12 cellular contexts compared by ENCODE assay signal in genomic region chr9:37944671-37945481, GRCh38. TPM values are rescaled to one million over a fixed set of nuclear protein-coding genes. Genes with fewer than 3 reads are reported as not detected.
DNase-seq lines count a peak whose midpoint lies in the region; ATAC-seq, FAIRE-seq and TF ChIP-seq lines count a peak whose summit lies in the region.
"Had no signal": no experiment of that assay in that cellular context is flagged by ENCODE, and none has a peak within 500 bp of the region (broad histone marks: within the 10 kb centered on the region; RNA-seq: fewer than 3 reads in every experiment).

No MANE protein-coding gene starts in this region.

- H2BK120ac ChIP-seq in H1 (replicated peaks; ENCODE audit: low read depth, low read length) = no peak overlapping the region

- H3K23ac ChIP-seq in H1 (ENCODE audit: insufficient read length) = no peak overlapping the region

- no peak overlapping the region; a peak in 1 of 4 replicates for H3K4me2 ChIP-seq in H1 (ENCODE audit: insufficient read depth in 1 of 2, low read depth in 2 of 2, low read length in 2 of 2)

- WGBS in H1 (ENCODE audit: extremely low coverage in 1 of 2, insufficient coverage in 1 of 2, insufficient read length in 1 of 2, insufficient replicate concordance in 2 of 2, low coverage in 1 of 2, low lambda C conversion rate in 2 of 2, missing lambda C conversion rate in 1 of 2), 2 experiments = 87% methylated on average over 9 of the region's 9 CpGs; no CpG with 5 or more reads in 1 of the 2 experiments

- DNase-seq in AG10803 (ENCODE audit: low read depth) (peak; percentile 53), MG63 (peak; percentile 83), H1 (ENCODE audit: low read depth in 1 of 2, low spot score in 2 of 2) (peak in 1 of 2 experiments; percentile 39), mucosa of gallbladder (ENCODE audit: low spot score) (peak; percentile 41), GM19239 (ENCODE audit: insufficient read length, low spot score) (no peak)
- DNase-seq in stimulated activated CD4-positive, alpha-beta T cell treated with anti-CD3 and anti-CD28 coated beads, Interleukin-4, amount 100 ng/mL, for 4 hours = no peak
- DNase-seq: activated CD4-positive, alpha-beta T cell treated with anti-CD3 and anti-CD28 coated beads, Interleukin-2, amount 50 U/mL, for 1 hour; dermis blood vessel endothelial cell; NCI-H524 treated with DMSO at 0.1 percent for 48 hours had no signal

- no peak overlapping the region for H2AK5ac ChIP-seq in H1 (ENCODE audit: low read depth, low read length)

- H3K4me3 ChIP-seq in AG10803 (ENCODE audit: low read length) (no peak overlapping the region), MG63 (no peak overlapping the region), H1 (ENCODE audit: extremely low read depth in 1 of 4, insufficient read depth in 2 of 4, low read depth in 3 of 4, low read length in 4 of 4) (no peak overlapping the region)

- no peak overlapping the region for H2AFZ ChIP-seq in H1 (ENCODE audit: low read length)

- H4K5ac ChIP-seq in H1 (ENCODE audit: insufficient read length, low read depth, low read length) = no peak overlapping the region

- no peak overlapping the region; the same call in 1 of the 2 replicates for H2BK20ac ChIP-seq in H1 (ENCODE audit: low read length)

- no peak overlapping the region for H3K9ac ChIP-seq in H1 (replicated peaks in 1 of 4; ENCODE audit: extremely low read depth in 1 of 4, low read depth in 3 of 4, low read length in 3 of 4)

- H3K27me3 ChIP-seq in MG63 = no peaks in the 10 kb centered on the region
- no peaks in the 10 kb centered on the region for H3K27me3 ChIP-seq in H1 (replicated peaks in 1 of 4; ENCODE audit: control insufficient read depth in 3 of 4, extremely low read depth in 1 of 4, insufficient read depth in 3 of 4, low read length in 3 of 4)
- H3K27me3 ChIP-seq: BE2C had no signal

- POLR2A ChIA-PET in H1 (lab: Charles Lee; ENCODE audit: partially characterized antibody) = interaction anchor here (0.6 to 1.0 kb wide), 4 partner anchors 31 to 127 kb away, joined by 3 to 4 read pairs (median 3); no protein-coding TSS in a partner anchor

- no peak overlapping the region for H3K14ac ChIP-seq in H1 (ENCODE audit: insufficient read length)

- peaks cover 2 to 3% of the 10 kb centered on the region in 2 experiments for H4K20me1 ChIP-seq in H1 (replicated peaks in 1 of 2; ENCODE audit: control insufficient read depth in 1 of 2, insufficient read depth in 2 of 2, low read length in 2 of 2)

- H4K91ac ChIP-seq in H1 (replicated peaks; ENCODE audit: insufficient read length, low read length) = peak overlapping the region; percentile 27

- no peak overlapping the region; the same call in 1 of the 2 replicates for H3K18ac ChIP-seq in H1 (ENCODE audit: extremely low read depth, low read length)

- H2BK12ac ChIP-seq in H1 (ENCODE audit: low read depth, low read length) = peak overlapping the region; percentile 60; the same call in 1 of the 2 replicates

- H3K23me2 ChIP-seq in H1 (ENCODE audit: low read depth, low read length) = 0 out of 2 replicates have a peak, but pooled peaks cover 2% of the 10 kb centered on the region

- peak overlapping the region; percentile 29; the same call in 1 of the 2 replicates for H2BK15ac ChIP-seq in H1 (ENCODE audit: low read length)

- H3K27ac ChIP-seq in H1 (ENCODE audit: low read depth, low read length) = no peak overlapping the region

- no peak for TF ChIP-seq RAD21 in H1 (IDR thresholded peaks at IDR 0.05 in 1 of 2, conservative IDR thresholded peaks at IDR 0.05 in 1 of 2; ENCODE audit: low read depth in 2 of 2, low read length in 2 of 2)

- H2BK5ac ChIP-seq in H1 (ENCODE audit: low read depth, low read length) = peak overlapping the region; percentile 66

- CTCF ChIA-PET in H1 (lab: Charles Lee; ENCODE audit: partially characterized antibody) = interaction anchor here (0.7 to 1.5 kb wide), 7 partner anchors 8 to 143 kb away, joined by 3 to 5 read pairs (median 3); no protein-coding TSS in a partner anchor

- FAIRE-seq in H1 (lab: Jason Lieb, UNC) = no peak
- no peak for FAIRE-seq in GM19239 (lab: Jason Lieb, UNC)

- TF ChIP-seq CTCF in AG10803 (conservative IDR thresholded peaks at IDR 0.05; ENCODE audit: low read length) (no peak), H1 (IDR thresholded peaks at IDR 0.05; ENCODE audit: control extremely low read depth in 1 of 3, insufficient read depth in 1 of 3, low read depth in 1 of 3, low read length in 3 of 3) (no peak)

- no peaks in the 10 kb centered on the region for H3K79me1 ChIP-seq in H1 (ENCODE audit: low read depth, low read length)

- no peak for TF ChIP-seq EP300 in H1 (IDR thresholded peaks at IDR 0.05; ENCODE audit: borderline replicate concordance in 1 of 2, low read depth in 2 of 2, low read length in 2 of 2)

- ATAC-seq in GM21529 (IDR thresholded peaks at IDR 0.05; ENCODE audit: unreplicated experiment) (no peak), GM19452 (IDR thresholded peaks at IDR 0.05; ENCODE audit: unreplicated experiment) (no peak)

- H3K36me3 ChIP-seq in MG63 (peaks cover 12% of the 10 kb centered on the region), H1 (ENCODE audit: control insufficient read depth in 2 of 4, insufficient read depth in 4 of 4, low read length in 3 of 4) (peaks cover 0 to 11% (median under 1%) of the 10 kb centered on the region in 4 experiments; a peak in 4 of 8 replicates)

- H3K9me3 ChIP-seq in MG63 = no peaks in the 10 kb centered on the region
- no peaks in the 10 kb centered on the region for H3K9me3 ChIP-seq in H1 (ENCODE audit: insufficient read depth in 2 of 2, low read depth in 1 of 2, low read length in 1 of 2)
- H3K9me3 ChIP-seq: BE2C had no signal

- no peak overlapping the region for H3K56ac ChIP-seq in H1 (replicated peaks; ENCODE audit: insufficient read length, low read depth, low read length)

- peaks cover 6 to 25% (median 14%) of the 10 kb centered on the region in 4 experiments for H3K4me1 ChIP-seq in H1 (replicated peaks in 1 of 4; ENCODE audit: control insufficient read depth in 3 of 4, insufficient read depth in 4 of 4, low read length in 3 of 4)

- no peak for TF ChIP-seq POLR2A in H1 (IDR thresholded peaks at IDR 0.05; ENCODE audit: control extremely low read depth in 1 of 2, low read depth in 2 of 2, low read length in 2 of 2)

- no peaks in the 10 kb centered on the region for H3K79me2 ChIP-seq in H1 (ENCODE audit: control insufficient read depth in 1 of 2, insufficient read depth in 2 of 2, low read length in 2 of 2)

- no peak overlapping the region for H4K8ac ChIP-seq in H1 (ENCODE audit: extremely low read depth, insufficient read depth, low read length)

- H3K4ac ChIP-seq in H1 (replicated peaks; ENCODE audit: insufficient read length, low read depth, low read length) = peak overlapping the region; percentile 21

TF ChIP-seq in H1, 55 proteins besides CTCF, POLR2A, EP300 and RAD21:
- TF ChIP-seq CREB1 (IDR thresholded peaks at IDR 0.05) (no peak), TEAD4 (IDR thresholded peaks at IDR 0.05; ENCODE audit: low read depth, low read length) (peak; percentile 95), SIN3A (conservative IDR thresholded peaks at IDR 0.05 in 1 of 2, IDR thresholded peaks at IDR 0.05 in 1 of 2; ENCODE audit: low read depth in 1 of 2, low read length in 2 of 2) (peak; percentile 87 to 89), YY1 (IDR thresholded peaks at IDR 0.05; ENCODE audit: low read depth, low read length) (peak; percentile 73; the same call in 1 of the 2 replicates), CTBP2 (IDR thresholded peaks at IDR 0.05; ENCODE audit: borderline replicate concordance, insufficient read depth, insufficient read length, low read length) (peak; percentile 51)

RNA-seq across cellular contexts. Expression of gene SLC25A51, which starts 40.9 kb away (rescaled TPM):
- total RNA-seq in MG63 (2014; rRNA removed; shearing (Covaris generic); ENCODE audit: low replicate concordance) = 9.0 and 15.9 TPM in 2 replicates
- 14.5 and 16.8 TPM in 2 replicates for total RNA-seq in H1 (2021; fragmentation: NEBNext Ultra II Directional; extraction: Animal tissue kit (Norgen Biotek cat#: 25700))
- 5.4 and 8.0 TPM in 2 replicates for polyA plus RNA-seq in H1 (2011; rRNA removed)
- polyA plus RNA-seq in H1 (2011; cell fraction: cytosol; rRNA removed) = 6.3 TPM
- 6.7 TPM for polyA plus RNA-seq in H1 (2011; cell fraction: nucleus; rRNA removed)
- polyA plus RNA-seq in H1 (2012, experiment 1 of 2) = 5.5 to 7.7 TPM (median 6.4 TPM) in 4 replicates
- polyA plus RNA-seq in H1 (2012, experiment 2 of 2) = 1.9 TPM
- polyA plus RNA-seq in H1 (2013, experiment 1 of 2) = 8.0 TPM
- 7.4 TPM for polyA plus RNA-seq in H1 (2013, experiment 2 of 2)
- 37.8 and 43.4 TPM in 2 replicates for polyA minus RNA-seq in H1 (2011; rRNA and poly(A)+ RNA removed)
- 11.3 TPM for polyA minus RNA-seq in H1 (2011; cell fraction: cytosol; rRNA and poly(A)+ RNA removed)
- polyA minus RNA-seq in H1 (2011; cell fraction: nucleus; rRNA and poly(A)+ RNA removed) = 28.6 TPM
- 29.0 TPM for total RNA-seq in mucosa of gallbladder

Comparison
In these comparisons a context has a peak if more than half of its experiments do, and no peak if none do; other contexts are left out.
1. DNase-seq: peak in AG10803 (single experiment), MG63 (single experiment) and mucosa of gallbladder (single experiment); none in stimulated activated CD4-positive, alpha-beta T cell treated with anti-CD3 and anti-CD28 coated beads, Interleukin-4, amount 100 ng/mL, for 4 hours (0 of 2) and GM19239 (single experiment).